Comparison of ENCODE assay signal across 21 cellular contexts in genomic region chr12:95207407-95207806, GRCh38.
"Had no signal": no experiment of that assay in that cellular context is flagged by ENCODE, and none has a peak within 500 bp of the region (broad histone marks: within the 10 kb centered on the region; RNA-seq: fewer than 3 reads in every experiment).

No MANE protein-coding gene starts in this region.

- H3K36me3 ChIP-seq: right atrium auricular region, tibial nerve had no signal

- H3K27me3 ChIP-seq: right atrium auricular region, tibial nerve had no signal

- H3K27ac ChIP-seq: left ventricle myocardium inferior, right atrium auricular region, VCaP had no signal

- H3K4me3 ChIP-seq: left ventricle myocardium inferior, right atrium auricular region, tibial nerve had no signal

- H3K36me3 Mint-ChIP-seq: activated naive CD4-positive, alpha-beta T cell treated with anti-CD3 and anti-CD28 coated beads, Interleukin-2, amount 50 U/mL, for 24 hours had no signal

- H3K4me3 Mint-ChIP-seq: activated naive CD4-positive, alpha-beta T cell treated with anti-CD3 and anti-CD28 coated beads, Interleukin-2, amount 50 U/mL, for 24 hours had no signal

- H3K27me3 Mint-ChIP-seq: activated naive CD4-positive, alpha-beta T cell treated with anti-CD3 and anti-CD28 coated beads, Interleukin-2, amount 50 U/mL, for 24 hours; progenitor cell of endocrine pancreas had no signal

- DNase-seq: activated CD4-positive, alpha-beta T cell treated with anti-CD3 and anti-CD28 coated beads, Interleukin-2, amount 50 U/mL, for 4 hours; activated gamma-delta T cell; dermis blood vessel endothelial cell; effector memory CD4-positive, alpha-beta T cell; foreskin fibroblast; glutamatergic neuron; hypothalamus; left ventricle myocardium inferior; occipital lobe; stimulated activated CD4-positive, alpha-beta T cell treated with anti-CD3 and anti-CD28 coated beads, Interleukin-2, amount 100 ng/mL, for 24 hours; stimulated activated naive CD8-positive, alpha-beta T cell treated with anti-CD3 and anti-CD28 coated beads, Interleukin-15, Interleukin-2, amounts not matched to agents 100 U/mL and 50 U/mL, for 24 hours; substantia nigra; T-helper 2 cell had no signal

- H3K9me3 Mint-ChIP-seq: activated naive CD4-positive, alpha-beta T cell treated with anti-CD3 and anti-CD28 coated beads, Interleukin-2, amount 50 U/mL, for 24 hours had no signal

- H3K27ac Mint-ChIP-seq: activated naive CD4-positive, alpha-beta T cell treated with anti-CD3 and anti-CD28 coated beads, Interleukin-2, amount 50 U/mL, for 24 hours; progenitor cell of endocrine pancreas had no signal

- FAIRE-seq: astrocyte, bronchial epithelial cell, urothelium cell line had no signal

- ATAC-seq: stimulated activated naive CD8-positive, alpha-beta T cell treated with anti-CD3 and anti-CD28 coated beads, Interleukin-15, Interleukin-2, amounts not matched to agents 100 U/mL and 50 U/mL, for 24 hours had no signal

- H3K9me3 ChIP-seq: left ventricle myocardium inferior, right atrium auricular region, tibial nerve had no signal
